Comparison of ENCODE assay signal across 1 cellular context in the genomic region with DNA sequence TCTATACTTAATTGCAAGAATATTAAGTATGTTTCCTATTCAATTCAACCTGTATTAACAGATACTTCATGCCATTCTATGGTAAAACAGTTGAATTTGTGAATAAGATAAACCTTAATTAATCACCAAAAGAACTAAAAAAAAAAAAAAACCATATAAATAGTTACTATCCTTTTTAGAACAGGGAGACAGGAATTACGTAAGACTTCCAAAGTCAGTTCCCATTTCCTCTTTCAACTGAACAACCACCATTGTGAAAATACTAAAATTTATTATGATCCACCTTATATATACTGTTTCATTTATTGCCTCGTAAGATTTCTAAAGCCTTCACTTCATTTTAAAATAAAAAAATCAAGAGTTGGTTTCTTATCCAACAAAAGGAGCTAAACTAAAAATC.
TF ChIP-seq lines count a peak whose summit lies in the region.

No MANE protein-coding gene starts in this region.

TF ChIP-seq in WTC11, 78 proteins besides CTCF, POLR2A, EP300 and RAD21 (continued from another document):
- TF ChIP-seq, protein P1, sequence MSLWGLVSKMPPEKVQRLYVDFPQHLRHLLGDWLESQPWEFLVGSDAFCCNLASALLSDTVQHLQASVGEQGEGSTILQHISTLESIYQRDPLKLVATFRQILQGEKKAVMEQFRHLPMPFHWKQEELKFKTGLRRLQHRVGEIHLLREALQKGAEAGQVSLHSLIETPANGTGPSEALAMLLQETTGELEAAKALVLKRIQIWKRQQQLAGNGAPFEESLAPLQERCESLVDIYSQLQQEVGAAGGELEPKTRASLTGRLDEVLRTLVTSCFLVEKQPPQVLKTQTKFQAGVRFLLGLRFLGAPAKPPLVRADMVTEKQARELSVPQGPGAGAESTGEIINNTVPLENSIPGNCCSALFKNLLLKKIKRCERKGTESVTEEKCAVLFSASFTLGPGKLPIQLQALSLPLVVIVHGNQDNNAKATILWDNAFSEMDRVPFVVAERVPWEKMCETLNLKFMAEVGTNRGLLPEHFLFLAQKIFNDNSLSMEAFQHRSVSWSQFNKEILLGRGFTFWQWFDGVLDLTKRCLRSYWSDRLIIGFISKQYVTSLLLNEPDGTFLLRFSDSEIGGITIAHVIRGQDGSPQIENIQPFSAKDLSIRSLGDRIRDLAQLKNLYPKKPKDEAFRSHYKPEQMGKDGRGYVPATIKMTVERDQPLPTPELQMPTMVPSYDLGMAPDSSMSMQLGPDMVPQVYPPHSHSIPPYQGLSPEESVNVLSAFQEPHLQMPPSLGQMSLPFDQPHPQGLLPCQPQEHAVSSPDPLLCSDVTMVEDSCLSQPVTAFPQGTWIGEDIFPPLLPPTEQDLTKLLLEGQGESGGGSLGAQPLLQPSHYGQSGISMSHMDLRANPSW (CRISPR knock-in tag; conservative IDR thresholded peaks at IDR 0.05; ENCODE audit: low read depth) = no peak
- TF ChIP-seq, protein P2, sequence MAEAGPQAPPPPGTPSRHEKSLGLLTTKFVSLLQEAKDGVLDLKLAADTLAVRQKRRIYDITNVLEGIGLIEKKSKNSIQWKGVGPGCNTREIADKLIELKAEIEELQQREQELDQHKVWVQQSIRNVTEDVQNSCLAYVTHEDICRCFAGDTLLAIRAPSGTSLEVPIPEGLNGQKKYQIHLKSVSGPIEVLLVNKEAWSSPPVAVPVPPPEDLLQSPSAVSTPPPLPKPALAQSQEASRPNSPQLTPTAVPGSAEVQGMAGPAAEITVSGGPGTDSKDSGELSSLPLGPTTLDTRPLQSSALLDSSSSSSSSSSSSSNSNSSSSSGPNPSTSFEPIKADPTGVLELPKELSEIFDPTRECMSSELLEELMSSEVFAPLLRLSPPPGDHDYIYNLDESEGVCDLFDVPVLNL (CRISPR knock-in tag; IDR thresholded peaks at IDR 0.05; ENCODE audit: borderline replicate concordance, low read depth) = no peak
- TF ChIP-seq SMAD3 (CRISPR knock-in tag; IDR thresholded peaks at IDR 0.05; ENCODE audit: borderline replicate concordance) = no peak
- no peak for TF ChIP-seq MYBL2 (CRISPR knock-in tag; IDR thresholded peaks at IDR 0.05)
- no peak for TF ChIP-seq EMX1 (CRISPR knock-in tag; IDR thresholded peaks at IDR 0.05)
- no peak for TF ChIP-seq ESRRA (CRISPR knock-in tag; IDR thresholded peaks at IDR 0.05; ENCODE audit: borderline replicate concordance)
- no peak for TF ChIP-seq TCF7 (CRISPR knock-in tag; IDR thresholded peaks at IDR 0.05; ENCODE audit: low read depth)
- no peak for TF ChIP-seq ZBTB21 (CRISPR knock-in tag; IDR thresholded peaks at IDR 0.05; ENCODE audit: borderline replicate concordance)
- TF ChIP-seq, protein P3, sequence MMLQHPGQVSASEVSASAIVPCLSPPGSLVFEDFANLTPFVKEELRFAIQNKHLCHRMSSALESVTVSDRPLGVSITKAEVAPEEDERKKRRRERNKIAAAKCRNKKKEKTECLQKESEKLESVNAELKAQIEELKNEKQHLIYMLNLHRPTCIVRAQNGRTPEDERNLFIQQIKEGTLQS (CRISPR knock-in tag; conservative IDR thresholded peaks at IDR 0.05) = no peak
